In the genomic region with DNA sequence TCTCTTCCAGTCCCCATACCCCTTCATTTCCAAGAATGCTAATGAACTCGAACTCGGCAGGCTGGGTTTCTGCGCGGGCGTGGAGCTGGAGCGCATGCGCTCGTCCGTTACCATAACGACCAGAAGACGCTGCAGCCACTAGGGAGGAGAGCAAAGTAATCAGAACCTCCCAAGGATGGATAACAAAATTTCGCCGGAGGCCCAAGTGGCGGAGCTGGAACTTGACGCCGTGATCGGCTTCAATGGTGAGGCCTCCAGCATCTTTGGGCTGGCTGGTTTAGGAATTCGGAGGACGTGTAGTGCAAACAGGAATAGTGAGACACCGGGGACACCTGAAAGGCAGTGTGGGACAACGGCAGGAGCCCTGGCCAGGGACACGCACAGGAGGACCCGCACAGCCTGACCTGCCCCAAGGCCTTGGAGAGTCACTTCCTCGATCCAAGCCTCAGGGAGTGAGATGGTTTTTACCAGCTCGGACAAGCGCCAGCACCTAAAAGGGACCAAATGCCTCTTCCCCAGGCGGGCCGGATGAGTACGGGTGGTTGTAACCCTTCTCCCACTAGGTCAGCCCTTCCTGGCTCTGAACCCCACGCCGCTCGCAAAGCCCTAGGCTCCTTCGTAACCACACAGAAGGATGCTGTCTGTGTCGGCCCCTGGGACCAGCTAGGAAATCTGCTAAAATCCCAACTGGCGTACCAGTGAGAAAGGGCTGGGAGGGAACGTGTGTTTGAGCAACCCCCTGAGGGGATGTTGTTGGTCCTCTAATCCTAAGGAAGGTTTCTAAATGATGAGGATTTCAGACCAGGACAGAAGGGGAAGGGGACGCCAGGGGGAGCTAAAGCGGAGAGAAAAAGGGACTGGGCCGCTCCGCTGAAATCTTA, we compare ENCODE assay signal across 1 cellular context.
TF ChIP-seq lines count a peak whose summit lies in the region.

A gene with protein sequence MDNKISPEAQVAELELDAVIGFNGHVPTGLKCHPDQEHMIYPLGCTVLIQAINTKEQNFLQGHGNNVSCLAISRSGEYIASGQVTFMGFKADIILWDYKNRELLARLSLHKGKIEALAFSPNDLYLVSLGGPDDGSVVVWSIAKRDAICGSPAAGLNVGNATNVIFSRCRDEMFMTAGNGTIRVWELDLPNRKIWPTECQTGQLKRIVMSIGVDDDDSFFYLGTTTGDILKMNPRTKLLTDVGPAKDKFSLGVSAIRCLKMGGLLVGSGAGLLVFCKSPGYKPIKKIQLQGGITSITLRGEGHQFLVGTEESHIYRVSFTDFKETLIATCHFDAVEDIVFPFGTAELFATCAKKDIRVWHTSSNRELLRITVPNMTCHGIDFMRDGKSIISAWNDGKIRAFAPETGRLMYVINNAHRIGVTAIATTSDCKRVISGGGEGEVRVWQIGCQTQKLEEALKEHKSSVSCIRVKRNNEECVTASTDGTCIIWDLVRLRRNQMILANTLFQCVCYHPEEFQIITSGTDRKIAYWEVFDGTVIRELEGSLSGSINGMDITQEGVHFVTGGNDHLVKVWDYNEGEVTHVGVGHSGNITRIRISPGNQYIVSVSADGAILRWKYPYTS (plus strand): TSS at position 122 of the 881 bp plus-strand sequence. CDS start 54 bp downstream, at position 176.

TF ChIP-seq in SK-N-SH, 30 proteins besides CTCF, POLR2A, EP300 and RAD21 (continued from another document):
- TF ChIP-seq, protein P1, sequence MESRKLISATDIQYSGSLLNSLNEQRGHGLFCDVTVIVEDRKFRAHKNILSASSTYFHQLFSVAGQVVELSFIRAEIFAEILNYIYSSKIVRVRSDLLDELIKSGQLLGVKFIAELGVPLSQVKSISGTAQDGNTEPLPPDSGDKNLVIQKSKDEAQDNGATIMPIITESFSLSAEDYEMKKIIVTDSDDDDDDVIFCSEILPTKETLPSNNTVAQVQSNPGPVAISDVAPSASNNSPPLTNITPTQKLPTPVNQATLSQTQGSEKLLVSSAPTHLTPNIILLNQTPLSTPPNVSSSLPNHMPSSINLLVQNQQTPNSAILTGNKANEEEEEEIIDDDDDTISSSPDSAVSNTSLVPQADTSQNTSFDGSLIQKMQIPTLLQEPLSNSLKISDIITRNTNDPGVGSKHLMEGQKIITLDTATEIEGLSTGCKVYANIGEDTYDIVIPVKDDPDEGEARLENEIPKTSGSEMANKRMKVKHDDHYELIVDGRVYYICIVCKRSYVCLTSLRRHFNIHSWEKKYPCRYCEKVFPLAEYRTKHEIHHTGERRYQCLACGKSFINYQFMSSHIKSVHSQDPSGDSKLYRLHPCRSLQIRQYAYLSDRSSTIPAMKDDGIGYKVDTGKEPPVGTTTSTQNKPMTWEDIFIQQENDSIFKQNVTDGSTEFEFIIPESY (IDR thresholded peaks at IDR 0.05; ENCODE audit: borderline replicate concordance, low read depth): no peak
- TF ChIP-seq NFIC (IDR thresholded peaks at IDR 0.05; ENCODE audit: borderline replicate concordance) (no peak), SMC3 (IDR thresholded peaks at IDR 0.05; ENCODE audit: low read depth, low read length) (peak; percentile 47), NRF1 (IDR thresholded peaks at IDR 0.05; ENCODE audit: low read depth, low read length) (peak; percentile 94), MEF2A (IDR thresholded peaks at IDR 0.05; ENCODE audit: borderline replicate concordance, low read depth) (no peak), TEAD4 (IDR thresholded peaks at IDR 0.05; ENCODE audit: borderline replicate concordance, insufficient read depth) (no peak), TAF1 (IDR thresholded peaks at IDR 0.05; ENCODE audit: borderline replicate concordance, low read depth, low read length) (no peak), EZH2phosphoT487 (IDR thresholded peaks at IDR 0.05; ENCODE audit: borderline replicate concordance, low read depth) (no peak), SIN3A (IDR thresholded peaks at IDR 0.05; ENCODE audit: borderline replicate concordance, low read depth, low read length) (no peak), GATA2 (CRISPR knock-in tag; IDR thresholded peaks at IDR 0.05) (no peak)
- TF ChIP-seq, protein P2, sequence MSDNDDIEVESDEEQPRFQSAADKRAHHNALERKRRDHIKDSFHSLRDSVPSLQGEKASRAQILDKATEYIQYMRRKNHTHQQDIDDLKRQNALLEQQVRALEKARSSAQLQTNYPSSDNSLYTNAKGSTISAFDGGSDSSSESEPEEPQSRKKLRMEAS (IDR thresholded peaks at IDR 0.05; ENCODE audit: low read depth): no peak
- TF ChIP-seq, protein P3, sequence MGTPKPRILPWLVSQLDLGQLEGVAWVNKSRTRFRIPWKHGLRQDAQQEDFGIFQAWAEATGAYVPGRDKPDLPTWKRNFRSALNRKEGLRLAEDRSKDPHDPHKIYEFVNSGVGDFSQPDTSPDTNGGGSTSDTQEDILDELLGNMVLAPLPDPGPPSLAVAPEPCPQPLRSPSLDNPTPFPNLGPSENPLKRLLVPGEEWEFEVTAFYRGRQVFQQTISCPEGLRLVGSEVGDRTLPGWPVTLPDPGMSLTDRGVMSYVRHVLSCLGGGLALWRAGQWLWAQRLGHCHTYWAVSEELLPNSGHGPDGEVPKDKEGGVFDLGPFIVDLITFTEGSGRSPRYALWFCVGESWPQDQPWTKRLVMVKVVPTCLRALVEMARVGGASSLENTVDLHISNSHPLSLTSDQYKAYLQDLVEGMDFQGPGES (IDR thresholded peaks at IDR 0.05; ENCODE audit: low read depth, low read length): no peak
- TF ChIP-seq, protein P4, sequence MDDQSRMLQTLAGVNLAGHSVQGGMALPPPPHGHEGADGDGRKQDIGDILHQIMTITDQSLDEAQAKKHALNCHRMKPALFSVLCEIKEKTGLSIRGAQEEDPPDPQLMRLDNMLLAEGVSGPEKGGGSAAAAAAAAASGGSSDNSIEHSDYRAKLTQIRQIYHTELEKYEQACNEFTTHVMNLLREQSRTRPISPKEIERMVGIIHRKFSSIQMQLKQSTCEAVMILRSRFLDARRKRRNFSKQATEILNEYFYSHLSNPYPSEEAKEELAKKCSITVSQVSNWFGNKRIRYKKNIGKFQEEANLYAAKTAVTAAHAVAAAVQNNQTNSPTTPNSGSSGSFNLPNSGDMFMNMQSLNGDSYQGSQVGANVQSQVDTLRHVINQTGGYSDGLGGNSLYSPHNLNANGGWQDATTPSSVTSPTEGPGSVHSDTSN (IDR thresholded peaks at IDR 0.05): no peak
- TF ChIP-seq, protein P5, sequence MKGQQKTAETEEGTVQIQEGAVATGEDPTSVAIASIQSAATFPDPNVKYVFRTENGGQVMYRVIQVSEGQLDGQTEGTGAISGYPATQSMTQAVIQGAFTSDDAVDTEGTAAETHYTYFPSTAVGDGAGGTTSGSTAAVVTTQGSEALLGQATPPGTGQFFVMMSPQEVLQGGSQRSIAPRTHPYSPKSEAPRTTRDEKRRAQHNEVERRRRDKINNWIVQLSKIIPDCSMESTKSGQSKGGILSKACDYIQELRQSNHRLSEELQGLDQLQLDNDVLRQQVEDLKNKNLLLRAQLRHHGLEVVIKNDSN (IDR thresholded peaks at IDR 0.05; ENCODE audit: borderline replicate concordance, low read depth): no peak
